In genomic region chr1:228433337-228434053, GRCh38 we compare ENCODE assay signal across 4 cellular contexts. TPM values are rescaled to one million over a fixed set of nuclear protein-coding genes. Genes with fewer than 3 reads are reported as not detected.
"Had no signal": no experiment of that assay in that cellular context is flagged by ENCODE, and none has a peak within 500 bp of the region (broad histone marks: within the 10 kb centered on the region; RNA-seq: fewer than 3 reads in every experiment).

No MANE protein-coding gene starts in this region.

RNA-seq across cellular contexts. Expression of gene TRIM17, which starts 16.8 kb away (rescaled TPM):
- total RNA-seq: LHCN-M2, MCF 10A, SJSA1 had no signal
- polyA plus RNA-seq: IgD-negative memory B cell had no signal
